10 cellular contexts compared by ENCODE assay signal in the genomic region with DNA sequence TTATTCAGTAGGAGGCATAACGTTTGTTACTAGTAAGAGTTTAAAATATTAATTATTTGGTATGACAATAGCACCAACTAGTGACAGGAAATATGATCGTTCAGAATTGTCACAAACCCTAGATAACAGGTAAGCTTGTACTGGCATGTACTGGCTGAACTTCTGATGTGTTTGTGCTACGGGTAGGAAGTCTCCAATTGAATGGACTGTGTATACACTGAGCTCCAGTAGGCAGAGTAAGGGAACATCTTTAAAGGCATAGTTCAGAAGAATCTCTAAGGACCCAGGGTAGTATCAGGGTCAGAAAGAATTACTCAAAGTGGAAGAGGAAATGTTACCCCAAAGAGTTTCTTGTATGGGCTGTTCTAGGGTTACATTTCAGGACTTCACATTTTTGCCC.
DNase-seq lines count a peak whose midpoint lies in the region; ATAC-seq lines count a peak whose summit lies in the region.
"Had no signal": no experiment of that assay in that cellular context is flagged by ENCODE, and none has a peak within 500 bp of the region (broad histone marks: within the 10 kb centered on the region; RNA-seq: fewer than 3 reads in every experiment).

No MANE protein-coding gene starts in this region.

- DNase-seq in DMS53 treated with DMSO at 0.1 percent for 48 hours (lab: John Stamatoyannopoulos, UW; ENCODE audit: unreplicated experiment) (peak; percentile 1), RKO (ENCODE audit: low spot score) (peak; percentile 44), head of caudate nucleus (no peak)
- no peak for DNase-seq in stimulated activated CD4-positive, alpha-beta T cell treated with anti-CD3 and anti-CD28 coated beads, Interleukin-12 subunit alpha, Interleukin-12 subunit beta, amount 100 ng/mL, for 4 hours
- DNase-seq: activated gamma-delta T cell treated with Interleukin-2 at 50 U/mL for 16 hours, kidney glomerular epithelial cell had no signal

- ATAC-seq in GM18858 (IDR thresholded peaks at IDR 0.05; ENCODE audit: unreplicated experiment) (peak; percentile 83), HG03060 (IDR thresholded peaks at IDR 0.05; ENCODE audit: low read depth, unreplicated experiment) (peak; percentile 47), HG03571 (IDR thresholded peaks at IDR 0.05; ENCODE audit: unreplicated experiment) (no peak), GM21619 (IDR thresholded peaks at IDR 0.05; ENCODE audit: unreplicated experiment) (no peak)

- intact Hi-C loops in head of caudate nucleus (cut with DNase I) = no loop called here

Comparison
In these comparisons a context has a peak if more than half of its experiments do, and no peak if none do; other contexts are left out.
1. DNase-seq: peak in DMS53 treated with DMSO at 0.1 percent for 48 hours (single experiment) and RKO (single experiment); none in head of caudate nucleus (0 of 42) and stimulated activated CD4-positive, alpha-beta T cell treated with anti-CD3 and anti-CD28 coated beads, Interleukin-12 subunit alpha, Interleukin-12 subunit beta, amount 100 ng/mL, for 4 hours (single experiment).
2. ATAC-seq: peak in GM18858 (single experiment) and HG03060 (single experiment); none in HG03571 (single experiment) and GM21619 (single experiment).